In the genomic region with DNA sequence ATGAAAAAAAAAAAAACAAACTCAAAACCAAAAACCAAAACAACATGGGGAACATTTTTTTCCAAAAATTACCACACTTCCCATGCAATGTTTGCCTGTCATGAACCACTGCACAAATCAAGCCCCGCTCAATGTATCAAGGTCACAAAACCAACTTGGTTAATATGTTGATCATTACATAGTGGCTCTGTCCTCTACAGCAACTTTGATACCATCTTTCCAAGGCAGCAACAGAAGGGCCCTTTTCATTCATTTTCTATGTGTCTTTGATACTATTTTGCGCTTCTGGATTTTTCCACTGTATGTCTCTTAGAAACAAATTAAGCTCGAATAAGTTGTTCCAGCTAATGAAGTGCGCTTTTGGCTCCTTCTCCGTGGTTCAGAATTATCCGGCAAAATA, we compare ENCODE assay signal across 8 cellular contexts. TPM values are rescaled to one million over a fixed set of nuclear protein-coding genes. Genes with fewer than 3 reads are reported as not detected.
DNase-seq lines count a peak whose midpoint lies in the region; ATAC-seq, FAIRE-seq and TF ChIP-seq lines count a peak whose summit lies in the region.

No MANE protein-coding gene starts in this region.

- peaks cover 28% of the 10 kb centered on the region for H3K4me1 Mint-ChIP-seq in CD8-positive, alpha-beta T cell (ENCODE audit: low read depth)

- no peak overlapping the region for H3K27ac ChIP-seq in CD8-positive, alpha-beta T cell (ENCODE audit: low read depth, low read length)
- H3K27ac ChIP-seq in epithelial cell of prostate (peak overlapping the region; percentile 88), parathyroid adenoma (peak overlapping the region; percentile 48)

- H2AFZ ChIP-seq in parathyroid adenoma: no peak overlapping the region

- no peak for TF ChIP-seq CTCF in CD8-positive, alpha-beta T cell (IDR thresholded peaks at IDR 0.05)
- no peak for TF ChIP-seq CTCF in parathyroid adenoma (IDR thresholded peaks at IDR 0.05)

- ATAC-seq in CD8-positive, alpha-beta T cell: no peak
- ATAC-seq in HG02840 (IDR thresholded peaks at IDR 0.05; ENCODE audit: low FRiP score, unreplicated experiment): no peak

- intact Hi-C loops in CD8-positive, alpha-beta T cell (cut with DNase I, micrococcal nuclease): loop anchor here (2.0 to 5.0 kb wide), 8 partner anchors 69 to 377 kb away; partner anchors contain the start of genes TOP1 (in 2 of the 2), CHD6 (in 1 of the 2) and PLCG1 (in 1 of the 2)

- no peak overlapping the region for H3K9ac ChIP-seq in parathyroid adenoma

- H3K9me3 Mint-ChIP-seq in CD8-positive, alpha-beta T cell: no peaks in the 10 kb centered on the region

- POLR2A ChIA-PET in CD8-positive, alpha-beta T cell (lab: Charles Lee): interaction anchor here (0.6 kb wide), 1 partner anchor 34 kb away, joined by 5 read pairs; no protein-coding TSS in a partner anchor

- peak overlapping the region; percentile 90 for H3K4me2 ChIP-seq in parathyroid adenoma (ENCODE audit: low read length)

- H3K36me3 ChIP-seq in CD8-positive, alpha-beta T cell (ENCODE audit: insufficient read depth, low read length): no peaks in the 10 kb centered on the region
- H3K36me3 ChIP-seq in parathyroid adenoma (ENCODE audit: control insufficient read depth, insufficient read depth, low read length): no peaks in the 10 kb centered on the region

- H3K4me3 ChIP-seq in CD8-positive, alpha-beta T cell (ENCODE audit: low read depth, low read length): no peak overlapping the region
- peak overlapping the region; percentile 70 for H3K4me3 ChIP-seq in parathyroid adenoma (ENCODE audit: low read depth, low read length)

- FAIRE-seq in RCC 7860 (lab: Jason Lieb, UNC): peak; percentile 87

- DNase-seq in CD8-positive, alpha-beta T cell: no peak
- DNase-seq in RCC 7860 (ENCODE audit: low spot score) (peak; percentile 21), epithelial cell of prostate (ENCODE audit: low read depth, low spot score) (no peak), OCI-M1 (lab: John Stamatoyannopoulos, UW) (no peak), activated gamma-delta T cell (lab: John Stamatoyannopoulos, UW) (no peak)
- DNase-seq in activated CD8-positive, alpha-beta memory T cell treated with anti-CD3 and anti-CD28 coated beads, Interleukin-2, amount 50 U/mL, for 48 hours: no peak

- H3K4me3 Mint-ChIP-seq in CD8-positive, alpha-beta T cell: peak overlapping the region; percentile 80

- no peaks in the 10 kb centered on the region for H3K36me3 Mint-ChIP-seq in CD8-positive, alpha-beta T cell

- H3K27me3 ChIP-seq in CD8-positive, alpha-beta T cell (ENCODE audit: insufficient read depth, low read length): no peaks in the 10 kb centered on the region
- no peaks in the 10 kb centered on the region for H3K27me3 ChIP-seq in parathyroid adenoma (ENCODE audit: control insufficient read depth, insufficient read depth, low read length)

- H3K27me3 Mint-ChIP-seq in CD8-positive, alpha-beta T cell (ENCODE audit: low read depth): no peaks in the 10 kb centered on the region

- CTCF ChIA-PET in CD8-positive, alpha-beta T cell (lab: Charles Lee): interaction anchor here (1.0 kb wide), 1 partner anchor 169 kb away, joined by 3 read pairs; no protein-coding TSS in a partner anchor

- peaks cover 12% of the 10 kb centered on the region for H3K79me2 ChIP-seq in parathyroid adenoma

- no peak overlapping the region for H3K27ac Mint-ChIP-seq in CD8-positive, alpha-beta T cell

- no peaks in the 10 kb centered on the region for H3K9me3 ChIP-seq in CD8-positive, alpha-beta T cell (ENCODE audit: low read length)
- no peaks in the 10 kb centered on the region for H3K9me3 ChIP-seq in parathyroid adenoma (ENCODE audit: control insufficient read depth, low read length)

- peaks cover 11% of the 10 kb centered on the region for H3K4me1 ChIP-seq in CD8-positive, alpha-beta T cell (ENCODE audit: insufficient read depth, low read length)
- H3K4me1 ChIP-seq in parathyroid adenoma: peaks cover 17% of the 10 kb centered on the region

RNA-seq across cellular contexts. Expression of gene ZHX3, which starts 1.5 kb away (rescaled TPM):
- total RNA-seq in CD8-positive, alpha-beta T cell: 1 to 10 TPM; 4.4 to 4.7 TPM

RNA-seq across cellular contexts. Expression of gene LPIN3, which starts 24.6 kb away (rescaled TPM):
- under 1 TPM; 0.05 to 0.14 TPM for total RNA-seq in CD8-positive, alpha-beta T cell

RNA-seq across cellular contexts. Expression of gene EMILIN3, which starts 50.6 kb away (rescaled TPM):
- not detected for total RNA-seq in CD8-positive, alpha-beta T cell
